ENCODE assay signal across 8 cellular contexts in genomic region chr5:42991477-42992034, GRCh38. TPM values are rescaled to one million over a fixed set of nuclear protein-coding genes. Genes with fewer than 3 reads are reported as not detected.
DNase-seq lines count a peak whose midpoint lies in the region; ATAC-seq, FAIRE-seq and TF ChIP-seq lines count a peak whose summit lies in the region.

No MANE protein-coding gene starts in this region.

- H3K36me3 Mint-ChIP-seq in effector memory CD8-positive, alpha-beta T cell (ENCODE audit: insufficient read depth): peaks cover 66% of the 10 kb centered on the region
- peaks cover 3% of the 10 kb centered on the region for H3K36me3 Mint-ChIP-seq in progenitor cell of endocrine pancreas (ENCODE audit: insufficient read depth)

- TF ChIP-seq POLR2A in NB4 (IDR thresholded peaks at IDR 0.05; ENCODE audit: extremely low read depth, insufficient read length): no peak

- ATAC-seq in GM18861 (IDR thresholded peaks at IDR 0.05; ENCODE audit: unreplicated experiment): peak; percentile 13
- no peak for ATAC-seq in effector memory CD8-positive, alpha-beta T cell (replicated peaks)

- peak overlapping the region; percentile 96 to 100 for H3K4me3 Mint-ChIP-seq in effector memory CD8-positive, alpha-beta T cell
- H3K4me3 Mint-ChIP-seq in progenitor cell of endocrine pancreas (ENCODE audit: low read depth): peak overlapping the region; percentile 83

- H3K36me3 ChIP-seq in H7 (replicated peaks; ENCODE audit: control insufficient read depth, insufficient read depth, low read length): no peaks in the 10 kb centered on the region

- no peaks in the 10 kb centered on the region for H3K9me3 Mint-ChIP-seq in effector memory CD8-positive, alpha-beta T cell
- peaks cover 11% of the 10 kb centered on the region for H3K9me3 Mint-ChIP-seq in progenitor cell of endocrine pancreas (ENCODE audit: low read depth)

- no peak for TF ChIP-seq CTCF in NB4 (IDR thresholded peaks at IDR 0.05; ENCODE audit: low read depth, low read length)
- no peak for TF ChIP-seq CTCF in progenitor cell of endocrine pancreas (IDR thresholded peaks at IDR 0.05; ENCODE audit: unreplicated experiment)
- TF ChIP-seq CTCF in GM10266 (IDR thresholded peaks at IDR 0.05; ENCODE audit: control insufficient read depth, insufficient read depth, low read depth, missing control alignments): no peak

- peak overlapping the region; percentile 98 to 100 for H3K27ac Mint-ChIP-seq in effector memory CD8-positive, alpha-beta T cell
- peak overlapping the region; percentile 52 for H3K27ac Mint-ChIP-seq in progenitor cell of endocrine pancreas

- peaks cover 65% of the 10 kb centered on the region for H3K27me3 ChIP-seq in H7 (ENCODE audit: control insufficient read depth, insufficient read depth, low read length)

- DNase-seq in H7 (peak; percentile 48), NB4 (ENCODE audit: low read depth) (no peak), progenitor cell of endocrine pancreas (ENCODE audit: low spot score, unreplicated experiment) (no peak), RCC 7860 (ENCODE audit: low spot score) (no peak), NCI-H446 (lab: John Stamatoyannopoulos, UW) (no peak), GM10266 (ENCODE audit: extremely low spot score) (no peak)
- DNase-seq in effector memory CD8-positive, alpha-beta T cell: no peak

- FAIRE-seq in RCC 7860 (lab: Jason Lieb, UNC): no peak

- H3K4me3 ChIP-seq in H7 (ENCODE audit: insufficient read depth, low read depth, low read length) (peak overlapping the region; percentile 40), NB4 (ENCODE audit: low read depth, low read length) (peak overlapping the region; percentile 96)

- peaks cover 31 to 61% of the 10 kb centered on the region in 2 donors for H3K4me1 Mint-ChIP-seq in effector memory CD8-positive, alpha-beta T cell (ENCODE audit: low read depth in 2 of 2)
- H3K4me1 Mint-ChIP-seq in progenitor cell of endocrine pancreas (ENCODE audit: low read depth): peaks cover 3% of the 10 kb centered on the region

- no peaks in the 10 kb centered on the region for H3K27me3 Mint-ChIP-seq in effector memory CD8-positive, alpha-beta T cell
- peaks cover 60% of the 10 kb centered on the region for H3K27me3 Mint-ChIP-seq in progenitor cell of endocrine pancreas

RNA-seq across cellular contexts. Expression of gene ANXA2R, which starts 48.6 kb away (rescaled TPM):
- total RNA-seq in H7 (2014; rRNA removed; shearing (Covaris generic)): 0.63 and 0.83 TPM in 2 replicates
- 0.87 and 0.93 TPM in 2 replicates for total RNA-seq in progenitor cell of endocrine pancreas
